8 cellular contexts compared by ENCODE assay signal in the genomic region with DNA sequence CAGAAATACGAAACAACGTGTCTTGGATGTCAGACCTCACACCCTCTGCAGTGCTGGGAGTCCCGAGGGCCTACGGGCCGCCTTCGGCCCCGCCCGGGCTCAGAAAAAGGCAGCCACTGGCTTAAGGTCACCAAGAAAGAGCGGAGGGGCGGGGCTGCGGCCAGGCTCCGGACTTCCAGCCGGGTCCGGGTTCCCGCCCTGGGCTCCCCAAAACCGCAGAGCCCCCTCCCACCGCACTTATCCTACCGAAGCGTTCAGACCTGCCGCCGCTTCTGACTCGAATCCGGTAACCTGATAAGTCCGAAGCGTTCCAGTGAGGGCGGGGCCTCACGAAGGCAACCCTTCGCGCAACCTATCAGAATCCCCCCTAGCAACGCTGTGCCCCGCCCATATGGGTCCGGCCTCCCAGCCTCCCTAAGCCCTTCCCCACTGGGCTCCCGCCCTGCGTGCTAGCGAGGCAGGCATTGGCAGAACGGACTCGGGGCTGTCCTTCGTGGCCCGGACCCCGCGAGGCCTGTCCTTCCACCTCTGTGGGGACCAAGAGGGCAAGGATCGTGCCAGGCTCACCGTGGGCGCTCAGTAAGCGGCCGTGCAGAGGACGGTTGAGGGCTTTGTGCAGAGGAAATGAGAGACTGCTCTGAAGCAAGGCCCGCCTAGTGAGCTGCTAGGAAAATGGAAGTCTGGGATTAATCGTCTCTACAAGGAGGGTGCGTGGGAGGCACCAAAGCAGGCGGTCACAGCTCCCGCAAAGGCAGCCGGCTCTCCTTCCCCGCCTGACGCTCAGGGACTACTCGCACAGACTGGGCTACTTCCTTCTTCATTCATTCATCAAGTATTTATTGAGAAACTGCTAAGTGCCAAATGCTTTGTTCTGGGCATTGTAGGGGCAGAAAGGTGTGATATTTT. TPM values are rescaled to one million over a fixed set of nuclear protein-coding genes. Genes with fewer than 3 reads are reported as not detected.
DNase-seq lines count a peak whose midpoint lies in the region; ATAC-seq and TF ChIP-seq lines count a peak whose summit lies in the region.

A gene (minus strand): TSS at position 296 of the 906 bp plus-strand sequence. CDS start 515 bp downstream, outside the sequence.

- H3K4me3 ChIP-seq in heart left ventricle (peak within 1 kb of the TSS; percentile 37 to 98 (median 68)), transverse colon (peak within 1 kb of the TSS; percentile 36 to 78 (median 56))

- H3K27me3 ChIP-seq in heart left ventricle (no peaks in the 10 kb centered on the region), transverse colon (no peaks in the 10 kb centered on the region)

- TF ChIP-seq POLR2A in heart left ventricle (IDR thresholded peaks at IDR 0.05) = peak in 1 of 2 donors; percentile 90
- TF ChIP-seq POLR2A in transverse colon (IDR thresholded peaks at IDR 0.05) = peak; percentile 90

- ATAC-seq in HG02884 (IDR thresholded peaks at IDR 0.05; ENCODE audit: unreplicated experiment) (peak; percentile 87), heart left ventricle (peak; percentile 95 to 98 (median 96))

- peak; percentile 96 for DNase-seq in GM13977 (ENCODE audit: low spot score)
- peak; percentile 97 for DNase-seq in NCI-H1694 (lab: John Stamatoyannopoulos, UW)
- DNase-seq in amniotic epithelial cell (ENCODE audit: low read depth) = peak; percentile 96
- peak; percentile 95 to 99 (median 98) for DNase-seq in heart left ventricle
- DNase-seq in pons (ENCODE audit: low spot score) = peak; percentile 95
- DNase-seq in transverse colon = peak; percentile 97

- in situ Hi-C loops in GM13977 (cut with MboI; ENCODE audit: low pct_unique_long_range_greater_than_20kb, low sequenced_read_pairs, unreplicated experiment) = loop anchor here (10.0 kb wide), 1 partner anchor 86 kb away; no protein-coding TSS in a partner anchor
- in situ Hi-C loops in transverse colon (cut with MboI; ENCODE audit: low pct_ligation_motif_present in 1 of 4, low pct_unique_long_range_greater_than_20kb in 1 of 4, low sequenced_read_pairs in 3 of 4) = no loop called here

- intact Hi-C loops in T-helper 1 cell treated with Interleukin-12 subunit alpha and Interleukin-12 subunit beta and Interleukin-4 antibody, amounts not matched to agents 30 ng/mL and 1 ng/mL, for 36 hours (cut with micrococcal nuclease) = loop anchor here (1.0 to 10.0 kb wide), 13 partner anchors 9 to 626 kb away; a partner anchor contains a TSS
- intact Hi-C loops in heart left ventricle (cut with DNase I) = loop anchor here in 3 of 10 donors (1.0 to 10.0 kb wide), 4 partner anchors 20 to 386 kb away; a partner anchor contains a TSS
- intact Hi-C loops in transverse colon (cut with DNase I; ENCODE audit: low total_unique reads) = loop anchor here (1.0 kb wide), 1 partner anchor 20 kb away; a partner anchor contains a TSS

- H3K36me3 ChIP-seq in heart left ventricle (peaks cover 0 to 34% (median 18%) of the 10 kb centered on the region in 9 donors), transverse colon (peaks cover 0 to 12% (median 0%) of the 10 kb centered on the region in 4 donors)

- H3K4me1 ChIP-seq in heart left ventricle (peaks cover 3 to 58% (median 34%) of the 10 kb centered on the region in 12 donors), transverse colon (peaks cover 21 to 40% (median 31%) of the 10 kb centered on the region in 4 donors)

- H3K27ac ChIP-seq in heart left ventricle (peak within 1 kb of the TSS; percentile 67 to 94 (median 86)), transverse colon (peak within 1 kb of the TSS; percentile 86 to 96 (median 93))

- H3K9me3 ChIP-seq in heart left ventricle = no peaks in the 10 kb centered on the region
- H3K9me3 ChIP-seq in transverse colon = no peaks in the 10 kb centered on the region

- TF ChIP-seq CTCF in GM13977 (IDR thresholded peaks at IDR 0.05; ENCODE audit: extremely low read depth, insufficient read depth, missing control alignments) = no peak
- TF ChIP-seq CTCF in heart left ventricle (IDR thresholded peaks at IDR 0.05) = no peak
- TF ChIP-seq CTCF in transverse colon (IDR thresholded peaks at IDR 0.05) = no peak

- no peak for TF ChIP-seq EP300 in transverse colon (IDR thresholded peaks at IDR 0.05; ENCODE audit: low read depth)

- 0 to 1% (median 1%) methylated on average over 40 to 56 of the region's 56 CpGs for WGBS in heart left ventricle, 4 donors
- WGBS in transverse colon (ENCODE audit: low coverage in 1 of 2), 2 donors = 0 to 1% methylated on average over 2 to 35 of the region's 56 CpGs

RNA-seq across cellular contexts. Expression of the gene that starts here (rescaled TPM):
- 44.1 and 44.2 TPM in 2 replicates for total RNA-seq in T-helper 1 cell treated with Interleukin-12 subunit alpha and Interleukin-12 subunit beta and Interleukin-4 antibody, amounts not matched to agents 30 ng/mL and 1 ng/mL, for 36 hours
- total RNA-seq in heart left ventricle (10 to 100 TPM; 10.6 to 48.3 (median 13.8) TPM), transverse colon (100 to 1,000 TPM in 2 of 4 donors, 10 to 100 TPM in 2; 48.3 to 120 (median 96.0) TPM)
- 10 to 100 TPM in 1 of 2 donors, 1 to 10 TPM in 1; 5.2 to 14.7 TPM for polyA plus RNA-seq in heart left ventricle

Comparison
In these comparisons a context has a peak if more than half of its experiments do, and no peak if none do; other contexts are left out.
1. Peak in every context shown above with its lines: DNase-seq, ATAC-seq, H3K4me3 ChIP-seq and H3K27ac ChIP-seq.